8 cellular contexts compared by ENCODE assay signal in the genomic region with DNA sequence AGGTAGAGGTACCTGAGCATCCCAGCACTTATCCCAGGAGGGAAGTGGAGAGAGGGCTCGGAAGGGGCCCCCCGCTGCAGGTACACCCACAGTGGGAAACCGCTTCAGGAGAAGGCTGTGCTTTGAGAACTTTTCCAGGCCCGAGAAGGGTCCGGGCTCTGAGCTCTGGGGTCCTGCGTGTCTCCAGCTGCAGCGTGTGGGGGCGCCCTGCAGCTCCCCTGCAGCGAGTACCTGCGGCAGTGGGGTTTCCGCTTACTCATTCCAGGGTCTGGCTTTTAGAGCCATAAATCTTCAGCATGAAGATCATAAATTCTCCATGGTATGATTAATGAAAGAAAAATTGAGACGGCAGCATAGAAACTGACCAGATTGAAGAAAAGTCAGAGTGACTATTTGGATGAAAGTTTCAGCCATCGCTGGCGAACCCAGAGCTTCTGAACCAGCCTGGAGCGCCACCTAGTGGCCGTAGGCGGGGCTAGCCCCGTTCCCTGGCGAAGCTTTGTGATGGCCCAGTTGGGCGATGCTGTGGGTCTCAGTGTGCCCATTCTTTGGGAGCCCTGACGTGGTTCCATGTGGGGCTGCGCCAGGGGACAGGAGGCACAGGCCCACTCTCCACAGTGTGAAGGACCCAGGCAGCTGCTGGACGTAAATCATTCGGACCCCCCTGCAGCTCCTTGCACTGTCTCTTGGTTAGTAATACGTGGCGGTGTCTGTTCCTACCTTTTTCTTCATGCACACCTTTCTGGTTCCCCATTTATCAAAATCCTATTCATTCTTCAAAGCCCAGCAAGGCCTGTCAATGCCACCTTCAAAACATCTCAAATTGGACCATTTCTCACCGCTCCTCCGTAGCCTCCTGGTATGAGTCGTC.
DNase-seq lines count a peak whose midpoint lies in the region; ATAC-seq, FAIRE-seq and TF ChIP-seq lines count a peak whose summit lies in the region.

No MANE protein-coding gene starts in this region.

- TF ChIP-seq POLR2A in endothelial cell of umbilical vein (IDR thresholded peaks at IDR 0.05; ENCODE audit: low read depth, low read length) = no peak

- H3K9me3 ChIP-seq in CD8-positive, alpha-beta T cell (ENCODE audit: low read length) = no peaks in the 10 kb centered on the region
- no peaks in the 10 kb centered on the region for H3K9me3 ChIP-seq in endothelial cell of umbilical vein (replicated peaks; ENCODE audit: control insufficient read depth, insufficient read depth, low read length)

- H2AFZ ChIP-seq in endothelial cell of umbilical vein (ENCODE audit: low read depth, low read length) = no peak overlapping the region

- peak; percentile 58 for ATAC-seq in CD8-positive, alpha-beta T cell
- ATAC-seq in HG02763 (IDR thresholded peaks at IDR 0.05; ENCODE audit: unreplicated experiment) = peak; percentile 65
- ATAC-seq in GM18870 (IDR thresholded peaks at IDR 0.05; ENCODE audit: unreplicated experiment) = no peak

- H3K36me3 Mint-ChIP-seq in CD8-positive, alpha-beta T cell = no peaks in the 10 kb centered on the region

- H3K27ac ChIP-seq in CD8-positive, alpha-beta T cell (ENCODE audit: low read depth, low read length) = no peak overlapping the region
- no peak overlapping the region for H3K27ac ChIP-seq in endothelial cell of umbilical vein (ENCODE audit: insufficient read depth, low read depth, low read length)

- H3K4me1 Mint-ChIP-seq in CD8-positive, alpha-beta T cell (ENCODE audit: low read depth) = no peaks in the 10 kb centered on the region

- H4K20me1 ChIP-seq in endothelial cell of umbilical vein (replicated peaks; ENCODE audit: control insufficient read depth, extremely low read depth, insufficient read depth, low read length) = no peaks in the 10 kb centered on the region

- CTCF ChIA-PET in CD8-positive, alpha-beta T cell (lab: Charles Lee) = interaction anchor here (0.6 to 7.5 kb wide), 33 partner anchors 8 to 231 kb away, joined by 3 to 83 read pairs (median 3); no protein-coding TSS in a partner anchor
- CTCF ChIA-PET in endothelial cell of umbilical vein (lab: Charles Lee) = interaction anchor here (0.5 to 8.0 kb wide), 63 partner anchors 9 to 1001 kb away, joined by 3 to 312 read pairs (median 6); no protein-coding TSS in a partner anchor

- peak; percentile 89 for TF ChIP-seq CTCF in CD8-positive, alpha-beta T cell (IDR thresholded peaks at IDR 0.05)
- peak; percentile 95 to 96 for TF ChIP-seq CTCF in endothelial cell of umbilical vein (IDR thresholded peaks at IDR 0.05; ENCODE audit: extremely low read depth in 1 of 2, insufficient read depth in 1 of 2, low read depth in 1 of 2, low read length in 2 of 2)

- no peaks in the 10 kb centered on the region for H3K27me3 ChIP-seq in CD8-positive, alpha-beta T cell (ENCODE audit: insufficient read depth, low read length)
- H3K27me3 ChIP-seq in endothelial cell of umbilical vein (ENCODE audit: control insufficient read depth in 2 of 2, insufficient read depth in 2 of 2, low read length in 2 of 2) = no peaks in the 10 kb centered on the region

- peak; percentile 90 for FAIRE-seq in endothelial cell of umbilical vein (lab: Jason Lieb, UNC)

- POLR2A ChIA-PET in CD8-positive, alpha-beta T cell (lab: Charles Lee) = interaction anchor here (0.6 kb wide), 1 partner anchor 322 kb away, joined by 3 read pairs; no protein-coding TSS in a partner anchor
- POLR2A ChIA-PET in endothelial cell of umbilical vein (lab: Charles Lee) = no interaction called here

- H3K4me3 ChIP-seq in CD8-positive, alpha-beta T cell (ENCODE audit: low read depth, low read length) = no peak overlapping the region
- no peak overlapping the region for H3K4me3 ChIP-seq in endothelial cell of umbilical vein (replicated peaks in 1 of 3; ENCODE audit: insufficient read depth in 1 of 3, low read depth in 1 of 3, low read length in 3 of 3)

- H3K27ac Mint-ChIP-seq in CD8-positive, alpha-beta T cell = no peak overlapping the region

- no peak overlapping the region for H3K9ac ChIP-seq in endothelial cell of umbilical vein (replicated peaks; ENCODE audit: extremely low read depth, insufficient read depth, low read length)

- no peaks in the 10 kb centered on the region for H3K4me1 ChIP-seq in CD8-positive, alpha-beta T cell (ENCODE audit: insufficient read depth, low read length)
- no peaks in the 10 kb centered on the region for H3K4me1 ChIP-seq in endothelial cell of umbilical vein (ENCODE audit: control insufficient read depth, extremely low read depth, insufficient read depth, low read length)

- H3K4me2 ChIP-seq in endothelial cell of umbilical vein (ENCODE audit: insufficient read depth, low read length) = no peak overlapping the region

- H3K27me3 Mint-ChIP-seq in CD8-positive, alpha-beta T cell (ENCODE audit: low read depth) = peaks cover 21% of the 10 kb centered on the region

- peak; percentile 40 to 84 (median 62) for DNase-seq in CD8-positive, alpha-beta T cell
- DNase-seq in NOMO-1 (lab: John Stamatoyannopoulos, UW; ENCODE audit: unreplicated experiment in 2 of 2) (peak; percentile 8 to 40), endothelial cell of umbilical vein (ENCODE audit: low read depth, low spot score) (peak; percentile 48), myocyte (ENCODE audit: low read depth) (peak; percentile 77)
- peak; percentile 29 for DNase-seq in activated CD8-positive, alpha-beta memory T cell treated with anti-CD3 and anti-CD28 coated beads, Interleukin-2, amount 50 U/mL, for 24 hours (ENCODE audit: extremely low read depth)
- DNase-seq in stimulated activated CD8-positive, alpha-beta memory T cell treated with anti-CD3 and anti-CD28 coated beads, Interleukin-7, amount 100 ng/mL, for 1 hour (ENCODE audit: low read depth in 2 of 2) = peak; percentile 27 to 53

- dilution Hi-C loops in endothelial cell of umbilical vein (cut with MboI; ENCODE audit: extremely low pct_ligation_motif_present, low sequenced_read_pairs) = loop anchor here (5.0 to 10.0 kb wide), 2 partner anchors 143 to 201 kb away; partner anchors contain the start of gene TSPAN9

- BruUV-seq in endothelial cell of umbilical vein (replicated peaks; lab: Mats Ljungman, UMichigan) = no TSS peak

- H3K4me3 Mint-ChIP-seq in CD8-positive, alpha-beta T cell = peak overlapping the region; percentile 22

- H3K9me3 Mint-ChIP-seq in CD8-positive, alpha-beta T cell = no peaks in the 10 kb centered on the region

- no peaks in the 10 kb centered on the region for H3K79me2 ChIP-seq in endothelial cell of umbilical vein (ENCODE audit: control insufficient read depth, insufficient read depth, low read length)

- H3K9me1 ChIP-seq in endothelial cell of umbilical vein (replicated peaks; ENCODE audit: control insufficient read depth, extremely low read depth, insufficient read depth, low read length) = no peaks in the 10 kb centered on the region

- intact Hi-C loops in CD8-positive, alpha-beta T cell (cut with DNase I, micrococcal nuclease) = loop anchor here in 1 of 2 experiments (1.0 to 5.0 kb wide), 3 partner anchors 140 to 433 kb away; no protein-coding TSS in a partner anchor
- intact Hi-C loops in endothelial cell of umbilical vein (cut with micrococcal nuclease) = loop anchor here (1.0 to 5.0 kb wide), 5 partner anchors 58 to 202 kb away; no protein-coding TSS in a partner anchor

- no peaks in the 10 kb centered on the region for H3K36me3 ChIP-seq in CD8-positive, alpha-beta T cell (ENCODE audit: insufficient read depth, low read length)
- H3K36me3 ChIP-seq in endothelial cell of umbilical vein (ENCODE audit: control insufficient read depth in 2 of 2, extremely low read depth in 1 of 2, insufficient read depth in 2 of 2, low read length in 2 of 2) = peaks cover 0 to 2% of the 10 kb centered on the region in 2 experiments

TF ChIP-seq in endothelial cell of umbilical vein, 7 proteins besides CTCF, POLR2A, EP300 and RAD21:
- no peak for TF ChIP-seq FOS (IDR thresholded peaks at IDR 0.05; ENCODE audit: borderline replicate concordance, insufficient read depth, low read length)
- TF ChIP-seq MYC (IDR thresholded peaks at IDR 0.05; ENCODE audit: low read depth, low read length) = no peak
- TF ChIP-seq JUN (IDR thresholded peaks at IDR 0.05; ENCODE audit: borderline replicate concordance, insufficient read depth, insufficient read length, low read depth) = no peak
- TF ChIP-seq EZH2 (IDR thresholded peaks at IDR 0.05; ENCODE audit: borderline replicate concordance, low read depth, low read length, severe bottlenecking) = no peak
- no peak for TF ChIP-seq POLR2AphosphoS5 (IDR thresholded peaks at IDR 0.05; ENCODE audit: insufficient read depth, low read depth, low read length)

Comparison
In these comparisons a context has a peak if more than half of its experiments do, and no peak if none do; other contexts are left out.
1. DNase-seq: peak in every context shown above with its lines; median percentile 77 in myocyte; 62 in CD8-positive, alpha-beta T cell; 48 in endothelial cell of umbilical vein; 40 in stimulated activated CD8-positive, alpha-beta memory T cell treated with anti-CD3 and anti-CD28 coated beads, Interleukin-7, amount 100 ng/mL, for 1 hour; 29 in activated CD8-positive, alpha-beta memory T cell treated with anti-CD3 and anti-CD28 coated beads, Interleukin-2, amount 50 U/mL, for 24 hours; 24 in NOMO-1.